ENCODE assay signal across 27 cellular contexts in genomic region chr15:66100761-66101160, GRCh38.
"Had no signal": no experiment of that assay in that cellular context is flagged by ENCODE, and none has a peak within 500 bp of the region (broad histone marks: within the 10 kb centered on the region; RNA-seq: fewer than 3 reads in every experiment).

No MANE protein-coding gene starts in this region.

- H3K9me3 ChIP-seq: gastroesophageal sphincter, pancreas, prostate gland, tibial nerve, uterus had no signal

- H3K27me3 ChIP-seq: pancreas, uterus had no signal

- H3K27ac ChIP-seq: gastroesophageal sphincter, prostate gland, tibial nerve, uterus had no signal

- H3K36me3 Mint-ChIP-seq: mesothelial cell of epicardium; naive B cell; stimulated activated naive B cell treated with anti-CD40 and anti-IgM and Interleukin-4, amounts not matched to agents 10 μg/mL and 1 μg/mL and 100 μg/mL, for 72 hours; WTC11 had no signal

- DNase-seq: activated CD4-positive, alpha-beta T cell treated with anti-CD3 and anti-CD28 coated beads for 1 hour; activated CD4-positive, alpha-beta T cell treated with anti-CD3 and anti-CD28 coated beads, Interleukin-2, amount 50 U/mL, for 48 hours; activated CD8-positive, alpha-beta memory T cell treated with anti-CD3 and anti-CD28 coated beads for 24 hours; activated gamma-delta T cell treated with Interleukin-2 at 50 U/mL for 16 hours; activated naive CD4-positive, alpha-beta T cell treated with anti-CD3 and anti-CD28 coated beads, Interleukin-2, amount 50 U/mL, for 16 hours; activated T-cell treated with anti-CD3 and anti-CD28 coated beads, Interleukin-2, amount 50 U/mL, for 24 hours; amniotic stem cell; head of caudate nucleus; hippocampal formation; left cardiac atrium; left ventricle myocardium superior; mammary epithelial cell; naive B cell; nephron progenitor cell; nucleus accumbens; retina; stimulated activated CD4-positive, alpha-beta T cell treated with anti-CD3 and anti-CD28 coated beads, Interleukin-4, amount 100 ng/mL, for 1 hour; stimulated activated naive B cell treated with anti-CD40 and anti-IgM and Interleukin-4, amounts not matched to agents 10 μg/mL and 1 μg/mL and 100 μg/mL, for 72 hours; T-helper 2 cell; uterus had no signal

- H3K4me3 Mint-ChIP-seq: activated T-cell treated with anti-CD3 and anti-CD28 coated beads, Interleukin-2, amount 50 U/mL, for 24 hours; mesothelial cell of epicardium; nephron progenitor cell; stimulated activated naive B cell treated with anti-CD40 and anti-IgM and Interleukin-4, amounts not matched to agents 10 μg/mL and 1 μg/mL and 100 μg/mL, for 72 hours; WTC11 had no signal

- H3K4me3 ChIP-seq: gastroesophageal sphincter, pancreas, prostate gland, tibial nerve, uterus had no signal

- ATAC-seq: gastroesophageal sphincter; left ventricle myocardium superior; SK-N-SH treated with all-trans-retinoic acid at 6 μM for 48 hours; stimulated activated naive B cell treated with anti-CD40 and anti-IgM and Interleukin-4, amounts not matched to agents 10 μg/mL and 1 μg/mL and 100 μg/mL, for 72 hours; WTC11 had no signal

- H3K36me3 ChIP-seq: gastroesophageal sphincter, pancreas, prostate gland, tibial nerve, uterus had no signal

- H3K27ac Mint-ChIP-seq: mesothelial cell of epicardium; nephron progenitor cell; stimulated activated naive B cell treated with anti-CD40 and anti-IgM and Interleukin-4, amounts not matched to agents 10 μg/mL and 1 μg/mL and 100 μg/mL, for 72 hours; WTC11 had no signal

- H3K9me3 Mint-ChIP-seq: activated T-cell treated with anti-CD3 and anti-CD28 coated beads, Interleukin-2, amount 50 U/mL, for 24 hours; mesothelial cell of epicardium; naive B cell; nephron progenitor cell; stimulated activated naive B cell treated with anti-CD40 and anti-IgM and Interleukin-4, amounts not matched to agents 10 μg/mL and 1 μg/mL and 100 μg/mL, for 72 hours; WTC11 had no signal

- H3K4me1 ChIP-seq: gastroesophageal sphincter, prostate gland, tibial nerve, uterus had no signal
